Comparison of ENCODE assay signal across 1 cellular context in genomic region chr22:36464715-36465231, GRCh38.
TF ChIP-seq lines count a peak whose summit lies in the region.

No MANE protein-coding gene starts in this region.

TF ChIP-seq in SK-N-SH treated with all-trans-retinoic acid at 6 μM for 48 hours, 23 proteins besides CTCF, POLR2A, EP300 and RAD21 (continued from another document):
- no peak; the same call in 1 of the 2 replicates for TF ChIP-seq CREB5 (CRISPR knock-in tag; IDR thresholded peaks at IDR 0.05; ENCODE audit: low read depth)
